In genomic region chr17:42417981-42418380, GRCh38 we compare ENCODE assay signal across 1 cellular context. TPM values are rescaled to one million over a fixed set of nuclear protein-coding genes. Genes with fewer than 3 reads are reported as not detected.
"Had no signal": no experiment of that assay in that cellular context is flagged by ENCODE, and none has a peak within 500 bp of the region (broad histone marks: within the 10 kb centered on the region; RNA-seq: fewer than 3 reads in every experiment).

No MANE protein-coding gene starts in this region.

RNA-seq across cellular contexts. Expression of gene CAVIN1, which starts 5.1 kb away (rescaled TPM):
- polyA plus RNA-seq: immature natural killer cell had no signal
